18 cellular contexts compared by ENCODE assay signal in the genomic region with DNA sequence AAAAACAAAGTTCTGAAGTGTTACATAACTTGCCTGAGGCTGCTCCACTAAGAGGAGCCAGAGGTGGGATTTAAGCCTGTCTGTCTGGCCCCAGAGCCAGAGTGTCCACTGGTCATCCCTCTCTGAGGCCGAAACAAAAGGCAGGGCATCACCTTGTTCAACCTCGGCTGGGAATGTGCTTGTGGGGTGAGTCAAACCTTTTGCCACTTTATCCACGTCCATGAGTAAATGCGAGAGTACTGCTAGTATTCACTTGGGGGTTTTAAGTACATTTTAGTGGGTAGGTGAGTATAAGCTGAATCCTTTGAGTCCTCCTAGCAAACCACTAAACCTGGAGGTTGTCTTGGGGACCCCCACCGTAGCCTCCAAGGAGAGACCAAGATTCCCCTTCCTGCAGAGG.
A peak's percentile ranks its signal among the peaks of the same experiment; 100 is the strongest.
DNase-seq lines count a peak whose midpoint lies in the region; ATAC-seq, FAIRE-seq and TF ChIP-seq lines count a peak whose summit lies in the region.
"Had no signal": no experiment of that assay in that cellular context is flagged by ENCODE, and none has a peak within 500 bp of the region (broad histone marks: within the 10 kb centered on the region; RNA-seq: fewer than 3 reads in every experiment).

No MANE protein-coding gene starts in this region.

- no peak overlapping the region for H3K4me3 ChIP-seq in testis
- H3K4me3 ChIP-seq: esophagus squamous epithelium, GM23338, heart right ventricle had no signal

- peaks cover 1% of the 10 kb centered on the region for H3K36me3 Mint-ChIP-seq in activated naive CD8-positive, alpha-beta T cell treated with anti-CD3 and anti-CD28 coated beads, Interleukin-2, amount 50 U/mL, for 24 hours (ENCODE audit: low read depth)
- H3K36me3 Mint-ChIP-seq in activated naive CD8-positive, alpha-beta T cell treated with anti-CD3 and anti-CD28 coated beads for 36 hours = peaks cover 6% of the 10 kb centered on the region

- H3K27me3 ChIP-seq in testis = no peaks in the 10 kb centered on the region
- H3K27me3 ChIP-seq: esophagus squamous epithelium, heart right ventricle had no signal

- H3K9me3 ChIP-seq in testis = no peaks in the 10 kb centered on the region
- H3K9me3 ChIP-seq: esophagus squamous epithelium, heart right ventricle had no signal

- no peak for TF ChIP-seq POLR2A in testis (IDR thresholded peaks at IDR 0.05)
- no peak for TF ChIP-seq POLR2A in GM12892 (IDR thresholded peaks at IDR 0.05; ENCODE audit: low read depth, low read length)

- H3K36me3 ChIP-seq in testis (ENCODE audit: low read depth, missing control alignments) = no peaks in the 10 kb centered on the region
- H3K36me3 ChIP-seq: esophagus squamous epithelium, heart right ventricle had no signal

- H3K9me3 Mint-ChIP-seq in activated naive CD8-positive, alpha-beta T cell treated with anti-CD3 and anti-CD28 coated beads, Interleukin-2, amount 50 U/mL, for 24 hours = no peaks in the 10 kb centered on the region
- H3K9me3 Mint-ChIP-seq in activated naive CD8-positive, alpha-beta T cell treated with anti-CD3 and anti-CD28 coated beads for 36 hours = no peaks in the 10 kb centered on the region
- no peaks in the 10 kb centered on the region for H3K9me3 Mint-ChIP-seq in stimulated activated naive CD8-positive, alpha-beta T cell treated with anti-CD3 and anti-CD28 coated beads, Interleukin-15, amount 100 ng/mL, for 72 hours
- H3K9me3 Mint-ChIP-seq: GM23338, memory B cell, neural crest cell had no signal

- FAIRE-seq in GM12892 (lab: Jason Lieb, UNC) = no peak
- FAIRE-seq: keratinocyte, urothelium cell line had no signal

- DNase-seq in activated naive CD8-positive, alpha-beta T cell treated with anti-CD3 and anti-CD28 coated beads, Interleukin-2, amount 50 U/mL, for 24 hours = peak; percentile 2
- DNase-seq in activated naive CD8-positive, alpha-beta T cell treated with anti-CD3 and anti-CD28 coated beads for 36 hours = no peak
- DNase-seq in RPMI7951 (ENCODE audit: low read depth) (peak; percentile 41), islet precursor cell (peak; percentile 75), NOMO-1 treated with dmso at 0.1 percent for 144 hours (lab: John Stamatoyannopoulos, UW; ENCODE audit: unreplicated experiment) (no peak), testis (no peak), GM12892 (ENCODE audit: insufficient read length) (no peak)
- no peak for DNase-seq in stimulated activated naive CD8-positive, alpha-beta T cell treated with anti-CD3 and anti-CD28 coated beads, Interleukin-15, amount 100 ng/mL, for 72 hours
- DNase-seq: activated CD4-positive, alpha-beta T cell treated with anti-CD3 and anti-CD28 coated beads for 1 hour; caudate nucleus; esophagus squamous epithelium; NCI-H187 treated with DMSO at 0.1 percent for 48 hours had no signal

- 90 to 94% methylated on average over 5 of the region's 5 CpGs for WGBS in testis, 2 donors

- ATAC-seq in activated naive CD8-positive, alpha-beta T cell treated with anti-CD3 and anti-CD28 coated beads, Interleukin-2, amount 50 U/mL, for 24 hours = no peak
- peak; percentile 33 for ATAC-seq in stimulated activated naive CD8-positive, alpha-beta T cell treated with anti-CD3 and anti-CD28 coated beads, Interleukin-15, amount 100 ng/mL, for 72 hours
- ATAC-seq: GM23338 had no signal

- intact Hi-C loops in testis (cut with DNase I; ENCODE audit: low total_unique reads) = no loop called here

- no peak overlapping the region for H3K4me3 Mint-ChIP-seq in activated naive CD8-positive, alpha-beta T cell treated with anti-CD3 and anti-CD28 coated beads, Interleukin-2, amount 50 U/mL, for 24 hours
- no peak overlapping the region for H3K4me3 Mint-ChIP-seq in activated naive CD8-positive, alpha-beta T cell treated with anti-CD3 and anti-CD28 coated beads for 36 hours
- no peak overlapping the region for H3K4me3 Mint-ChIP-seq in stimulated activated naive CD8-positive, alpha-beta T cell treated with anti-CD3 and anti-CD28 coated beads, Interleukin-15, amount 100 ng/mL, for 72 hours
- H3K4me3 Mint-ChIP-seq: GM23338, memory B cell, neural crest cell had no signal

- no peak overlapping the region for H3K27ac ChIP-seq in testis

- peaks cover 10% of the 10 kb centered on the region for H3K4me1 ChIP-seq in testis

- H3K27ac Mint-ChIP-seq in activated naive CD8-positive, alpha-beta T cell treated with anti-CD3 and anti-CD28 coated beads, Interleukin-2, amount 50 U/mL, for 24 hours = no peak overlapping the region
- no peak overlapping the region for H3K27ac Mint-ChIP-seq in activated naive CD8-positive, alpha-beta T cell treated with anti-CD3 and anti-CD28 coated beads for 36 hours
- H3K27ac Mint-ChIP-seq in stimulated activated naive CD8-positive, alpha-beta T cell treated with anti-CD3 and anti-CD28 coated beads, Interleukin-15, amount 100 ng/mL, for 72 hours = peak overlapping the region in 1 of 2 donors; percentile 75
- H3K27ac Mint-ChIP-seq: GM23338, memory B cell had no signal

- H3K4me1 Mint-ChIP-seq in activated naive CD8-positive, alpha-beta T cell treated with anti-CD3 and anti-CD28 coated beads, Interleukin-2, amount 50 U/mL, for 24 hours = peaks cover 41% of the 10 kb centered on the region
- peaks cover 23% of the 10 kb centered on the region for H3K4me1 Mint-ChIP-seq in activated naive CD8-positive, alpha-beta T cell treated with anti-CD3 and anti-CD28 coated beads for 36 hours
- peaks cover 27% of the 10 kb centered on the region for H3K4me1 Mint-ChIP-seq in stimulated activated naive CD8-positive, alpha-beta T cell treated with anti-CD3 and anti-CD28 coated beads, Interleukin-15, amount 100 ng/mL, for 72 hours

- no peaks in the 10 kb centered on the region for H3K27me3 Mint-ChIP-seq in activated naive CD8-positive, alpha-beta T cell treated with anti-CD3 and anti-CD28 coated beads, Interleukin-2, amount 50 U/mL, for 24 hours
- no peaks in the 10 kb centered on the region for H3K27me3 Mint-ChIP-seq in activated naive CD8-positive, alpha-beta T cell treated with anti-CD3 and anti-CD28 coated beads for 36 hours
- H3K27me3 Mint-ChIP-seq in stimulated activated naive CD8-positive, alpha-beta T cell treated with anti-CD3 and anti-CD28 coated beads, Interleukin-15, amount 100 ng/mL, for 72 hours = no peaks in the 10 kb centered on the region
- H3K27me3 Mint-ChIP-seq: memory B cell had no signal

- TF ChIP-seq CTCF in testis (IDR thresholded peaks at IDR 0.05) = no peak

Comparison
In these comparisons a context has a peak if more than half of its experiments do, and no peak if none do; other contexts are left out.
1. DNase-seq: peak in activated naive CD8-positive, alpha-beta T cell treated with anti-CD3 and anti-CD28 coated beads, Interleukin-2, amount 50 U/mL, for 24 hours (single experiment), RPMI7951 (single experiment) and islet precursor cell (single experiment); none in activated naive CD8-positive, alpha-beta T cell treated with anti-CD3 and anti-CD28 coated beads for 36 hours (single experiment), stimulated activated naive CD8-positive, alpha-beta T cell treated with anti-CD3 and anti-CD28 coated beads, Interleukin-15, amount 100 ng/mL, for 72 hours (0 of 2), NOMO-1 treated with dmso at 0.1 percent for 144 hours (single experiment), testis (single experiment) and GM12892 (single experiment).